39 cellular contexts compared by ENCODE assay signal in the genomic region with DNA sequence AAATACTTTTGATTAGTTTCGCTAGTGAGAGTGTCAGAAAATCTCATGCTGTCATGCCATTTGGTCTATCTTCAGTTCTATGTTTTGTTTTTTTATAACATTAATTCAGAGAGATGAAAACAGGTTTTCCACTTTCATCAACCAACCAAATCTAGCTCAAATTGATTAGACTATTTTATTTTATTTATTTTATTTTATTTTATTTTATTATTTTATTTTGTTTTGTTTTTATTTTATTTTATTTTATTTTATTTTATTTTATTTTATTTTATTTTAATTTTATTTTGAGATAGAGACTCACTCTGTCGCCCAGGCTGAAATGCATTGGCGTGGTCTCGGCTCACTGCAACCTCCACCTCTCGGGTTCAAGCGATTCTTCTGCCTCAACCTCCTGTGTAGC.
"Had no signal": no experiment of that assay in that cellular context is flagged by ENCODE, and none has a peak within 500 bp of the region (broad histone marks: within the 10 kb centered on the region; RNA-seq: fewer than 3 reads in every experiment).

No MANE protein-coding gene starts in this region.

- H3K4me3 Mint-ChIP-seq: activated CD4-positive, alpha-beta memory T cell treated with anti-CD3 and anti-CD28 coated beads, Interleukin-2, amount 10 ng/mL, durations not matched to agents 7 days and 5 days; activated CD4-positive, alpha-beta T cell treated with anti-CD3 and anti-CD28 coated beads for 36 hours; activated CD4-positive, alpha-beta T cell treated with anti-CD3 and anti-CD28 coated beads, Interleukin-2, amount 10 ng/mL, durations not matched to agents 7 days and 5 days; activated CD8-positive, alpha-beta memory T cell treated with anti-CD3 and anti-CD28 coated beads, Interleukin-2, amount 10 ng/mL, durations not matched to agents 7 days and 5 days; activated CD8-positive, alpha-beta T cell treated with anti-CD3 and anti-CD28 coated beads, Interleukin-2, amount 10 ng/mL, durations not matched to agents 7 days and 5 days; activated naive CD4-positive, alpha-beta T cell treated with anti-CD3 and anti-CD28 coated beads, Interleukin-2, amount 10 ng/mL, durations not matched to agents 7 days and 5 days; activated naive CD4-positive, alpha-beta T cell treated with anti-CD3 and anti-CD28 coated beads, Interleukin-2, amount 50 U/mL, for 24 hours; activated naive CD8-positive, alpha-beta T cell; activated naive CD8-positive, alpha-beta T cell treated with anti-CD3 and anti-CD28 coated beads, Interleukin-2, amount 10 ng/mL, durations not matched to agents 7 days and 5 days; activated naive CD8-positive, alpha-beta T cell treated with anti-CD3 and anti-CD28 coated beads, Interleukin-2, amount 50 U/mL, for 24 hours; activated T-cell treated with anti-CD3 and anti-CD28 coated beads, Interleukin-2, amount 50 U/mL, for 24 hours; brain; central memory CD8-positive, alpha-beta T cell; T-helper 1 cell treated with Interleukin-12 subunit alpha and Interleukin-12 subunit beta and Interleukin-4 antibody, amounts not matched to agents 30 μg/mL and 1 μg/mL, for 36 hours; T-helper 2 cell treated with Interferon-gamma antibody and Interleukin-4, amounts not matched to agents 5 μg/mL and 100 μg/mL, for 36 hours had no signal

- ATAC-seq: activated CD4-positive, alpha-beta T cell treated with anti-CD3 and anti-CD28 coated beads for 36 hours; activated CD4-positive, CD25-positive, alpha-beta regulatory T cell treated with anti-CD3 and anti-CD28 coated beads, Interleukin-2, amount 50 U/mL, for 24 hours; activated CD8-positive, alpha-beta memory T cell treated with anti-CD3 and anti-CD28 coated beads, Interleukin-2, amount 10 ng/mL, durations not matched to agents 7 days and 5 days; activated CD8-positive, alpha-beta T cell treated with anti-CD3 and anti-CD28 coated beads, Interleukin-2, amount 10 ng/mL, durations not matched to agents 7 days and 5 days; activated naive CD8-positive, alpha-beta T cell treated with anti-CD3 and anti-CD28 coated beads, Interleukin-2, amount 50 U/mL, for 24 hours had no signal

- H3K27ac Mint-ChIP-seq: activated CD4-positive, alpha-beta memory T cell treated with anti-CD3 and anti-CD28 coated beads, Interleukin-2, amount 10 ng/mL, durations not matched to agents 7 days and 5 days; activated CD4-positive, alpha-beta T cell treated with anti-CD3 and anti-CD28 coated beads for 36 hours; activated CD4-positive, alpha-beta T cell treated with anti-CD3 and anti-CD28 coated beads, Interleukin-2, amount 10 ng/mL, durations not matched to agents 7 days and 5 days; activated CD8-positive, alpha-beta memory T cell treated with anti-CD3 and anti-CD28 coated beads, Interleukin-2, amount 10 ng/mL, durations not matched to agents 7 days and 5 days; activated CD8-positive, alpha-beta T cell treated with anti-CD3 and anti-CD28 coated beads, Interleukin-2, amount 10 ng/mL, durations not matched to agents 7 days and 5 days; activated naive CD4-positive, alpha-beta T cell treated with anti-CD3 and anti-CD28 coated beads, Interleukin-2, amount 10 ng/mL, durations not matched to agents 7 days and 5 days; activated naive CD4-positive, alpha-beta T cell treated with anti-CD3 and anti-CD28 coated beads, Interleukin-2, amount 50 U/mL, for 24 hours; activated naive CD8-positive, alpha-beta T cell; activated naive CD8-positive, alpha-beta T cell treated with anti-CD3 and anti-CD28 coated beads, Interleukin-2, amount 10 ng/mL, durations not matched to agents 7 days and 5 days; activated naive CD8-positive, alpha-beta T cell treated with anti-CD3 and anti-CD28 coated beads, Interleukin-2, amount 50 U/mL, for 24 hours; activated T-cell treated with anti-CD3 and anti-CD28 coated beads, Interleukin-2, amount 50 U/mL, for 24 hours; activated T-helper 2 cell treated with anti-CD3 and anti-CD28 coated beads, Interferon-gamma antibody, Interleukin-2, Interleukin-4, amounts not matched to agents 10 μg/mL and 5 μg/mL and 100 μg/mL, durations not matched to agents 14 hours and 24 hours and 36 hours; brain; T-helper 1 cell treated with Interleukin-12 subunit alpha and Interleukin-12 subunit beta and Interleukin-4 antibody, amounts not matched to agents 30 μg/mL and 1 μg/mL, for 36 hours; T-helper 2 cell treated with Interferon-gamma antibody and Interleukin-4, amounts not matched to agents 5 μg/mL and 100 μg/mL, for 36 hours had no signal

- DNase-seq: activated CD4-positive, alpha-beta memory T cell treated with anti-CD3 and anti-CD28 coated beads, Interleukin-2, amount 10 ng/mL, durations not matched to agents 7 days and 5 days; activated CD4-positive, alpha-beta T cell treated with anti-CD3 and anti-CD28 coated beads for 1 hour; activated CD4-positive, alpha-beta T cell treated with anti-CD3 and anti-CD28 coated beads for 36 hours; activated CD4-positive, alpha-beta T cell treated with anti-CD3 and anti-CD28 coated beads for 48 hours; activated CD4-positive, alpha-beta T cell treated with anti-CD3 and anti-CD28 coated beads, Interleukin-2, amount 10 ng/mL, durations not matched to agents 7 days and 5 days; activated CD4-positive, alpha-beta T cell treated with anti-CD3 and anti-CD28 coated beads, Interleukin-2, amount 50 U/mL, for 48 hours; activated CD4-positive, CD25-positive, alpha-beta regulatory T cell; activated CD8-positive, alpha-beta memory T cell treated with anti-CD3 and anti-CD28 coated beads for 24 hours; activated CD8-positive, alpha-beta memory T cell treated with anti-CD3 and anti-CD28 coated beads, Interleukin-2, amount 10 ng/mL, durations not matched to agents 7 days and 5 days; activated CD8-positive, alpha-beta memory T cell treated with anti-CD3 and anti-CD28 coated beads, Interleukin-2, amount 50 U/mL, for 48 hours; activated CD8-positive, alpha-beta T cell treated with anti-CD3 and anti-CD28 coated beads, Interleukin-2, amount 10 ng/mL, durations not matched to agents 7 days and 5 days; activated effector memory CD4-positive, alpha-beta T cell treated with Interleukin-2 at 50 U/mL for 16 hours; activated gamma-delta T cell; activated naive CD4-positive, alpha-beta T cell treated with anti-CD3 and anti-CD28 coated beads, Interleukin-2, amount 10 ng/mL, durations not matched to agents 7 days and 5 days; activated naive CD4-positive, alpha-beta T cell treated with Interleukin-2 at 50 U/mL for 16 hours; activated naive CD8-positive, alpha-beta T cell treated with anti-CD3 and anti-CD28 coated beads, Interleukin-2, amount 10 ng/mL, durations not matched to agents 7 days and 5 days; activated naive CD8-positive, alpha-beta T cell treated with anti-CD3 and anti-CD28 coated beads, Interleukin-2, amount 50 U/mL, for 24 hours; activated T-cell treated with anti-CD3 and anti-CD28 coated beads, Interleukin-2, amount 50 U/mL, for 24 hours; activated T-cell treated with anti-CD3 and anti-CD28 coated beads, Interleukin-2, amount 50 U/mL, for 48 hours; amygdala; anterior cingulate cortex; caudate nucleus; cerebellar nuclear complex; T-helper 1 cell; T-helper 2 cell; T-helper 9 cell had no signal

- H3K36me3 Mint-ChIP-seq: activated CD8-positive, alpha-beta memory T cell treated with anti-CD3 and anti-CD28 coated beads, Interleukin-2, amount 10 ng/mL, durations not matched to agents 7 days and 5 days; activated naive CD4-positive, alpha-beta T cell treated with anti-CD3 and anti-CD28 coated beads, Interleukin-2, amount 10 ng/mL, durations not matched to agents 7 days and 5 days; activated naive CD4-positive, alpha-beta T cell treated with anti-CD3 and anti-CD28 coated beads, Interleukin-2, amount 50 U/mL, for 24 hours; activated naive CD8-positive, alpha-beta T cell; activated naive CD8-positive, alpha-beta T cell treated with anti-CD3 and anti-CD28 coated beads, Interleukin-2, amount 10 ng/mL, durations not matched to agents 7 days and 5 days; brain had no signal

- H3K27ac ChIP-seq: ascending aorta, cardiac muscle cell, VCaP had no signal

- FAIRE-seq: bronchial epithelial cell, TTC549 had no signal

- H3K27me3 Mint-ChIP-seq: activated CD4-positive, alpha-beta memory T cell treated with anti-CD3 and anti-CD28 coated beads, Interleukin-2, amount 10 ng/mL, durations not matched to agents 7 days and 5 days; activated CD4-positive, alpha-beta T cell treated with anti-CD3 and anti-CD28 coated beads for 36 hours; activated CD4-positive, alpha-beta T cell treated with anti-CD3 and anti-CD28 coated beads, Interleukin-2, amount 10 ng/mL, durations not matched to agents 7 days and 5 days; activated CD8-positive, alpha-beta memory T cell treated with anti-CD3 and anti-CD28 coated beads, Interleukin-2, amount 10 ng/mL, durations not matched to agents 7 days and 5 days; activated naive CD4-positive, alpha-beta T cell treated with anti-CD3 and anti-CD28 coated beads, Interleukin-2, amount 10 ng/mL, durations not matched to agents 7 days and 5 days; activated naive CD4-positive, alpha-beta T cell treated with anti-CD3 and anti-CD28 coated beads, Interleukin-2, amount 50 U/mL, for 24 hours; activated naive CD8-positive, alpha-beta T cell; activated naive CD8-positive, alpha-beta T cell treated with anti-CD3 and anti-CD28 coated beads, Interleukin-2, amount 10 ng/mL, durations not matched to agents 7 days and 5 days; activated naive CD8-positive, alpha-beta T cell treated with anti-CD3 and anti-CD28 coated beads, Interleukin-2, amount 50 U/mL, for 24 hours; activated T-cell treated with anti-CD3 and anti-CD28 coated beads, Interleukin-2, amount 50 U/mL, for 24 hours; brain; central memory CD8-positive, alpha-beta T cell had no signal

- H3K36me3 ChIP-seq: ascending aorta, cardiac muscle cell had no signal

- H3K4me1 Mint-ChIP-seq: activated CD4-positive, alpha-beta memory T cell treated with anti-CD3 and anti-CD28 coated beads, Interleukin-2, amount 10 ng/mL, durations not matched to agents 7 days and 5 days; activated CD4-positive, alpha-beta T cell treated with anti-CD3 and anti-CD28 coated beads for 36 hours; activated CD4-positive, alpha-beta T cell treated with anti-CD3 and anti-CD28 coated beads, Interleukin-2, amount 10 ng/mL, durations not matched to agents 7 days and 5 days; activated CD8-positive, alpha-beta memory T cell treated with anti-CD3 and anti-CD28 coated beads, Interleukin-2, amount 10 ng/mL, durations not matched to agents 7 days and 5 days; activated naive CD4-positive, alpha-beta T cell treated with anti-CD3 and anti-CD28 coated beads, Interleukin-2, amount 10 ng/mL, durations not matched to agents 7 days and 5 days; activated naive CD4-positive, alpha-beta T cell treated with anti-CD3 and anti-CD28 coated beads, Interleukin-2, amount 50 U/mL, for 24 hours; activated naive CD8-positive, alpha-beta T cell treated with anti-CD3 and anti-CD28 coated beads, Interleukin-2, amount 50 U/mL, for 24 hours; brain; central memory CD8-positive, alpha-beta T cell had no signal

- H3K4me3 ChIP-seq: ascending aorta, cardiac muscle cell had no signal

- H3K9me3 Mint-ChIP-seq: activated CD4-positive, alpha-beta memory T cell treated with anti-CD3 and anti-CD28 coated beads, Interleukin-2, amount 10 ng/mL, durations not matched to agents 7 days and 5 days; activated naive CD4-positive, alpha-beta T cell treated with anti-CD3 and anti-CD28 coated beads, Interleukin-2, amount 10 ng/mL, durations not matched to agents 7 days and 5 days had no signal

- H3K9me3 ChIP-seq: ascending aorta had no signal
